1 cellular context compared by ENCODE assay signal in the genomic region with DNA sequence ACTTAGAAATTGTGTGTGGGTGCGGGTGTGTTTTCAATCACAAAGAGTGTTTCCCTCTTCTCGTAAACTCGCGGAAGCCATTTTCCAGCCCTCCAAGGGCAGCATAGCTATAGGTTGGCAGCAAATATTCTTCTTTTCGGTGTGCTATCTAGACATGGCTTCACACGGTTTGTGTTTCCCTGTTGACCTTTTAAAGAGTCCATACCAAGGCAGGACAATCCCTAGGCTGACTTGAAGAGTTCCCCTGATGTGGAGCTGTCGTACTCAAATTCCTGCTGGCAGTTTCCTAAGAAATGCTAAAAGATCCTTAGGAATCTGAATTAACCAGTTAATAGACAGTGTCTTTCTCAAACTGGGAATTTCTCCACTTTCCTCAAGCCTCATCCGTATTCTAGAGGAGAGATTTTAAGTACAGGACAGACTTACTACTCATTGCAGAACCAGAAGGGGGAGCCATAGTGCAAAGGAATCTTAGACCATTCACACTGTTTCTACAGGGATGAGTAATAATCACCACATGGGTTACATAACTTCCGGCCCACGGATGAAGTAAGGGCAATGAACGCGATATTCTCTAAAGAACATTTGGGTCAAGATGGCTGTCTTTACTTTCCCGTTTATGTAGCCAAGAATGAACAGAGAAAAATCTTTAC.
A peak's percentile ranks its signal among the peaks of the same experiment; 100 is the strongest.
TF ChIP-seq lines count a peak whose summit lies in the region.

No MANE protein-coding gene starts in this region.

TF ChIP-seq in HepG2, 621 proteins besides CTCF, POLR2A, EP300 and RAD21 (continued from another document):
- TF ChIP-seq, protein P1, sequence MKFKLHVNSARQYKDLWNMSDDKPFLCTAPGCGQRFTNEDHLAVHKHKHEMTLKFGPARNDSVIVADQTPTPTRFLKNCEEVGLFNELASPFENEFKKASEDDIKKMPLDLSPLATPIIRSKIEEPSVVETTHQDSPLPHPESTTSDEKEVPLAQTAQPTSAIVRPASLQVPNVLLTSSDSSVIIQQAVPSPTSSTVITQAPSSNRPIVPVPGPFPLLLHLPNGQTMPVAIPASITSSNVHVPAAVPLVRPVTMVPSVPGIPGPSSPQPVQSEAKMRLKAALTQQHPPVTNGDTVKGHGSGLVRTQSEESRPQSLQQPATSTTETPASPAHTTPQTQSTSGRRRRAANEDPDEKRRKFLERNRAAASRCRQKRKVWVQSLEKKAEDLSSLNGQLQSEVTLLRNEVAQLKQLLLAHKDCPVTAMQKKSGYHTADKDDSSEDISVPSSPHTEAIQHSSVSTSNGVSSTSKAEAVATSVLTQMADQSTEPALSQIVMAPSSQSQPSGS (CRISPR knock-in tag; IDR thresholded peaks at IDR 0.05): 0 out of 2 replicates have a peak, but pooled peaks have one; percentile 32
- TF ChIP-seq ZNF30 (CRISPR knock-in tag; IDR thresholded peaks at IDR 0.05) (no peak), NFE2 (CRISPR knock-in tag; IDR thresholded peaks at IDR 0.05) (no peak), FOXM1 (CRISPR knock-in tag; IDR thresholded peaks at IDR 0.05) (no peak), NR3C1 (CRISPR knock-in tag; IDR thresholded peaks at IDR 0.05) (no peak), HDAC2 (CRISPR knock-in tag; IDR thresholded peaks at IDR 0.05) (peak; percentile 33; the same call in 1 of the 2 replicates), GABPB1 (CRISPR knock-in tag; IDR thresholded peaks at IDR 0.05) (peak; percentile 77; the same call in 1 of the 2 replicates), FOXA3 (CRISPR knock-in tag; IDR thresholded peaks at IDR 0.05) (peak; percentile 47; the same call in 1 of the 2 replicates), ZNF562 (CRISPR knock-in tag; IDR thresholded peaks at IDR 0.05; ENCODE audit: borderline replicate concordance) (no peak), FOXJ3 (CRISPR knock-in tag; IDR thresholded peaks at IDR 0.05; ENCODE audit: borderline replicate concordance) (no peak), NCOR1 (IDR thresholded peaks at IDR 0.05; ENCODE audit: borderline replicate concordance, low read length) (no peak), NFE2L1 (CRISPR knock-in tag; IDR thresholded peaks at IDR 0.05; ENCODE audit: borderline replicate concordance) (no peak), ZNF331 (CRISPR knock-in tag; IDR thresholded peaks at IDR 0.05) (peak; percentile 43; the same call in 1 of the 2 replicates), YEATS2 (CRISPR knock-in tag; IDR thresholded peaks at IDR 0.05; ENCODE audit: borderline replicate concordance) (peak; percentile 27; the same call in 1 of the 2 replicates)
- TF ChIP-seq, protein P2, sequence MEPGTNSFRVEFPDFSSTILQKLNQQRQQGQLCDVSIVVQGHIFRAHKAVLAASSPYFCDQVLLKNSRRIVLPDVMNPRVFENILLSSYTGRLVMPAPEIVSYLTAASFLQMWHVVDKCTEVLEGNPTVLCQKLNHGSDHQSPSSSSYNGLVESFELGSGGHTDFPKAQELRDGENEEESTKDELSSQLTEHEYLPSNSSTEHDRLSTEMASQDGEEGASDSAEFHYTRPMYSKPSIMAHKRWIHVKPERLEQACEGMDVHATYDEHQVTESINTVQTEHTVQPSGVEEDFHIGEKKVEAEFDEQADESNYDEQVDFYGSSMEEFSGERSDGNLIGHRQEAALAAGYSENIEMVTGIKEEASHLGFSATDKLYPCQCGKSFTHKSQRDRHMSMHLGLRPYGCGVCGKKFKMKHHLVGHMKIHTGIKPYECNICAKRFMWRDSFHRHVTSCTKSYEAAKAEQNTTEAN (CRISPR knock-in tag; conservative IDR thresholded peaks at IDR 0.05): no peak
- TF ChIP-seq, protein P3, sequence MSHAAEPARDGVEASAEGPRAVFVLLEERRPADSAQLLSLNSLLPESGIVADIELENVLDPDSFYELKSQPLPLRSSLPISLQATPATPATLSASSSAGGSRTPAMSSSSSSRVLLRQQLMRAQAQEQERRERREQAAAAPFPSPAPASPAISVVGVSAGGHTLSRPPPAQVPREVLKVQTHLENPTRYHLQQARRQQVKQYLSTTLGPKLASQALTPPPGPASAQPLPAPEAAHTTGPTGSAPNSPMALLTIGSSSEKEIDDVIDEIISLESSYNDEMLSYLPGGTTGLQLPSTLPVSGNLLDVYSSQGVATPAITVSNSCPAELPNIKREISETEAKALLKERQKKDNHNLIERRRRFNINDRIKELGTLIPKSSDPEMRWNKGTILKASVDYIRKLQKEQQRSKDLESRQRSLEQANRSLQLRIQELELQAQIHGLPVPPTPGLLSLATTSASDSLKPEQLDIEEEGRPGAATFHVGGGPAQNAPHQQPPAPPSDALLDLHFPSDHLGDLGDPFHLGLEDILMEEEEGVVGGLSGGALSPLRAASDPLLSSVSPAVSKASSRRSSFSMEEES (CRISPR knock-in tag; IDR thresholded peaks at IDR 0.05): no peak
- TF ChIP-seq, protein P4, sequence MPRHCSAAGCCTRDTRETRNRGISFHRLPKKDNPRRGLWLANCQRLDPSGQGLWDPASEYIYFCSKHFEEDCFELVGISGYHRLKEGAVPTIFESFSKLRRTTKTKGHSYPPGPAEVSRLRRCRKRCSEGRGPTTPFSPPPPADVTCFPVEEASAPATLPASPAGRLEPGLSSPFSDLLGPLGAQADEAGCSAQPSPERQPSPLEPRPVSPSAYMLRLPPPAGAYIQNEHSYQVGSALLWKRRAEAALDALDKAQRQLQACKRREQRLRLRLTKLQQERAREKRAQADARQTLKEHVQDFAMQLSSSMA (CRISPR knock-in tag; IDR thresholded peaks at IDR 0.05): no peak
